ENCODE assay signal across 30 cellular contexts in the genomic region with DNA sequence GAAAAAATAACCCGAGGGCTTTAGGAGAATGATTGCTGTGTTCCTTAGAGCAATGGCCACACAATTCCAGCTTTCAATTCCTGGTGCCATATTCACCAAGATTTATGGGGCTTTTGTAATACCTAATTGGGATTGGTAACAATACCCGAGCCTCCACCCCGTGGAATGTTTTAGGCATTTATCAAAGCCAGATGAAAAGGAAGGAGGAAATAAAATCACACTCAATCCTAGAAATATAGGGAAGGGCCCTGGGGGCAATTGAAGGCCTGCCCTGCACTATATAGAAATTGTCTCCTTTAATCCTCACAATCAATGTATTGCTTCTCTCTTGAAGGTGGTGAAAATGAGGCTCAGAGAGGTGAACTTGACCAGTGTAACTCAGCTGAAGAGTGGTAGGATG.
"Had no signal": no experiment of that assay in that cellular context is flagged by ENCODE, and none has a peak within 500 bp of the region (broad histone marks: within the 10 kb centered on the region; RNA-seq: fewer than 3 reads in every experiment).

No MANE protein-coding gene starts in this region.

- H3K9me3 Mint-ChIP-seq: activated B cell treated with CpG ODN at 0.5 μM for 24 hours; activated naive CD4-positive, alpha-beta T cell treated with anti-CD3 and anti-CD28 coated beads for 36 hours; activated naive CD4-positive, alpha-beta T cell treated with anti-CD3 and anti-CD28 coated beads, Interleukin-2, amount 50 U/mL, for 72 hours; activated T-cell treated with anti-CD3 and anti-CD28 coated beads, Interleukin-2, amount 50 U/mL, for 4 hours; activated T-helper 1 cell treated with anti-CD3 and anti-CD28 coated beads, Interleukin-12 subunit alpha, Interleukin-12 subunit beta, Interleukin-2, Interleukin-4 antibody, amounts not matched to agents 30 ng/mL and 10 ng/mL and 1 ng/mL, durations not matched to agents 14 hours and 24 hours and 36 hours; T-cell had no signal

- H3K4me3 Mint-ChIP-seq: activated B cell treated with CpG ODN at 0.5 μM for 24 hours; activated CD8-positive, alpha-beta T cell treated with anti-CD3 and anti-CD28 coated beads, Interleukin-2, amount 10 ng/mL, durations not matched to agents 7 days and 5 days; activated naive CD4-positive, alpha-beta T cell treated with anti-CD3 and anti-CD28 coated beads for 36 hours; activated T-cell treated with anti-CD3 and anti-CD28 coated beads, Interleukin-2, amount 50 U/mL, for 4 hours; activated T-helper 1 cell treated with anti-CD3 and anti-CD28 coated beads, Interleukin-12 subunit alpha, Interleukin-12 subunit beta, Interleukin-2, Interleukin-4 antibody, amounts not matched to agents 30 ng/mL and 10 ng/mL and 1 ng/mL, durations not matched to agents 14 hours and 24 hours and 36 hours; T-cell had no signal

- H3K36me3 Mint-ChIP-seq: activated naive CD4-positive, alpha-beta T cell treated with anti-CD3 and anti-CD28 coated beads, Interleukin-2, amount 50 U/mL, for 72 hours; T-cell had no signal

- H3K4me1 Mint-ChIP-seq: activated B cell treated with CpG ODN at 0.5 μM for 24 hours, T-cell had no signal

- H3K4me3 ChIP-seq: adrenal gland, body of pancreas, breast epithelium, Peyer's patch had no signal

- H3K27ac Mint-ChIP-seq: activated B cell treated with CpG ODN at 0.5 μM for 24 hours; activated CD8-positive, alpha-beta T cell treated with anti-CD3 and anti-CD28 coated beads, Interleukin-2, amount 10 ng/mL, durations not matched to agents 7 days and 5 days; activated naive CD4-positive, alpha-beta T cell treated with anti-CD3 and anti-CD28 coated beads for 36 hours; activated naive CD4-positive, alpha-beta T cell treated with anti-CD3 and anti-CD28 coated beads, Interleukin-2, amount 50 U/mL, for 72 hours; activated T-helper 1 cell treated with anti-CD3 and anti-CD28 coated beads, Interleukin-12 subunit alpha, Interleukin-12 subunit beta, Interleukin-2, Interleukin-4 antibody, amounts not matched to agents 30 ng/mL and 10 ng/mL and 1 ng/mL, durations not matched to agents 14 hours and 24 hours and 36 hours; T-cell had no signal

- H3K9me3 ChIP-seq: adrenal gland, body of pancreas, breast epithelium, Peyer's patch had no signal

- DNase-seq: activated B cell treated with CpG ODN at 0.5 μM for 24 hours; activated CD4-positive, alpha-beta T cell treated with anti-CD3 and anti-CD28 coated beads for 4 hours; activated CD4-positive, CD25-positive, alpha-beta regulatory T cell treated with anti-CD3 and anti-CD28 coated beads, Interleukin-2, amount 50 U/mL, for 72 hours; activated CD8-positive, alpha-beta T cell treated with anti-CD3 and anti-CD28 coated beads, Interleukin-2, amount 10 ng/mL, durations not matched to agents 7 days and 5 days; activated gamma-delta T cell treated with Interleukin-2 at 50 U/mL for 16 hours; activated naive CD4-positive, alpha-beta T cell treated with anti-CD3 and anti-CD28 coated beads for 36 hours; activated T-cell treated with anti-CD3 and anti-CD28 coated beads, Interleukin-2, amount 50 U/mL, for 4 hours; adrenal gland; body of pancreas; MM.1S; MV-4-11; NCI-H1092; NCI-H1694; NCI-H1930; NCI-H2081 treated with DMSO at 0.1 percent for 48 hours; NCI-H226; NCI-H446 treated with DMSO at 0.1 percent for 48 hours; NCI-H524; NK-92 treated with Interleukin-12 subunit alpha and Interleukin-12 subunit beta, amount 100 ng/mL, for 24 hours; PC-3; Peyer's patch; RPMI8226; SHP77 treated with DMSO at 0.1 percent for 48 hours; T-cell; T-helper 2 cell; T-helper 9 cell had no signal

- ATAC-seq: activated CD8-positive, alpha-beta T cell treated with anti-CD3 and anti-CD28 coated beads, Interleukin-2, amount 10 ng/mL, durations not matched to agents 7 days and 5 days; activated naive CD4-positive, alpha-beta T cell treated with anti-CD3 and anti-CD28 coated beads, Interleukin-2, amount 50 U/mL, for 72 hours; activated T-cell treated with anti-CD3 and anti-CD28 coated beads, Interleukin-2, amount 50 U/mL, for 4 hours; body of pancreas; PC-3; SK-N-SH treated with all-trans-retinoic acid at 6 μM for 48 hours; T-cell had no signal
